Comparison of ENCODE assay signal across 12 cellular contexts in the genomic region with DNA sequence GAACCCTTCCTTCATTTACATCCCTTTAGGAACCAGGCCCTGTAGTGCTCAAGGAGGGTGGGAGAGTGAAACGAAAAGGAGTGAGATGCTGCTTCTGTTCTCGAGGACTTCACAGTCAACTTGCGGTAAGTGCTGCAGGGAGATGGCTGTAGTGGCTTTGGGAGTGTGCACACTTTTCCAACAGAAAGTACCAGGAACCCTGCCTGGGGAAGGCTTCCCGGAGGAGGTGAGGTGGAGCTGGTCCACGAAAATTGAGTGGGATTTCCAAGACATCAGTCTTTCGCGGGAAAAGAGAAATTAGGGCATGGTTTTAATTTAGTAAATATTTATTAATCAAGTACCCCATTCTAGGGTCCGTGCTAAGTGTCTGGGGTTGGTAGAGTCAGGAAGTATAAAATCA. TPM values are rescaled to one million over a fixed set of nuclear protein-coding genes. Genes with fewer than 3 reads are reported as not detected.
DNase-seq lines count a peak whose midpoint lies in the region; ATAC-seq and TF ChIP-seq lines count a peak whose summit lies in the region.
"Had no signal": no experiment of that assay in that cellular context is flagged by ENCODE, and none has a peak within 500 bp of the region (broad histone marks: within the 10 kb centered on the region; RNA-seq: fewer than 3 reads in every experiment).

No MANE protein-coding gene starts in this region.

- DNase-seq in activated T-cell treated with anti-CD3 and anti-CD28 coated beads, Interleukin-2, amount 50 U/mL, for 24 hours, result no peak
- no peak for DNase-seq in activated T-cell treated with anti-CD3 and anti-CD28 coated beads for 4 hours
- DNase-seq in WTC11 (ENCODE audit: low spot score), result no peak
- DNase-seq in fibroblast of lung (ENCODE audit: low read depth in 2 of 2), result no peak
- DNase-seq in stimulated activated naive B cell treated with anti-CD40 and anti-IgM and Interleukin-4, amounts not matched to agents 10 μg/mL and 1 μg/mL and 100 μg/mL, for 72 hours, result no peak
- no peak for DNase-seq in HPDE6-E6E7 (ENCODE audit: extremely low spot score)
- DNase-seq in GF-D8 (lab: John Stamatoyannopoulos, UW), result no peak
- DNase-seq: ACHN had no signal

- H2AFZ ChIP-seq in fibroblast of lung (ENCODE audit: low read length), result no peak overlapping the region

- no peaks in the 10 kb centered on the region for H4K20me1 ChIP-seq in fibroblast of lung (ENCODE audit: control insufficient read depth, extremely low read depth, insufficient read depth, low read length)

- ATAC-seq in WTC11, result no peak
- no peak for ATAC-seq in stimulated activated naive B cell treated with anti-CD40 and anti-IgM and Interleukin-4, amounts not matched to agents 10 μg/mL and 1 μg/mL and 100 μg/mL, for 72 hours (replicated peaks)
- ATAC-seq in GM18498 (IDR thresholded peaks at IDR 0.05; ENCODE audit: unreplicated experiment), result no peak

- peak overlapping the region; percentile 53 for H3K4me3 Mint-ChIP-seq in activated T-cell treated with anti-CD3 and anti-CD28 coated beads, Interleukin-2, amount 50 U/mL, for 24 hours
- peak overlapping the region; percentile 80 for H3K4me3 Mint-ChIP-seq in WTC11
- peak overlapping the region; percentile 68 to 70 for H3K4me3 Mint-ChIP-seq in stimulated activated naive B cell treated with anti-CD40 and anti-IgM and Interleukin-4, amounts not matched to agents 10 μg/mL and 1 μg/mL and 100 μg/mL, for 72 hours

- POLR2A ChIA-PET in WTC11 (lab: Charles Lee), result no interaction called here

- no peak overlapping the region for H3K27ac ChIP-seq in fibroblast of lung (ENCODE audit: insufficient read depth, low read length)

- peaks cover 55% of the 10 kb centered on the region for H3K4me1 Mint-ChIP-seq in activated T-cell treated with anti-CD3 and anti-CD28 coated beads, Interleukin-2, amount 50 U/mL, for 24 hours (ENCODE audit: low read depth)
- peaks cover 30% of the 10 kb centered on the region for H3K4me1 Mint-ChIP-seq in WTC11
- peaks cover 35 to 38% of the 10 kb centered on the region in 2 donors for H3K4me1 Mint-ChIP-seq in stimulated activated naive B cell treated with anti-CD40 and anti-IgM and Interleukin-4, amounts not matched to agents 10 μg/mL and 1 μg/mL and 100 μg/mL, for 72 hours

- H3K4me2 ChIP-seq in fibroblast of lung (ENCODE audit: extremely low read depth, insufficient read depth, low read length), result peak overlapping the region; percentile 73

- H3K79me2 ChIP-seq in fibroblast of lung (ENCODE audit: control insufficient read depth, insufficient read depth, low read length), result no peaks in the 10 kb centered on the region

- no peaks in the 10 kb centered on the region for H3K36me3 Mint-ChIP-seq in activated T-cell treated with anti-CD3 and anti-CD28 coated beads, Interleukin-2, amount 50 U/mL, for 24 hours (ENCODE audit: low read depth)
- no peaks in the 10 kb centered on the region for H3K36me3 Mint-ChIP-seq in WTC11
- no peaks in the 10 kb centered on the region for H3K36me3 Mint-ChIP-seq in stimulated activated naive B cell treated with anti-CD40 and anti-IgM and Interleukin-4, amounts not matched to agents 10 μg/mL and 1 μg/mL and 100 μg/mL, for 72 hours

- H3K9me3 ChIP-seq in fibroblast of lung (ENCODE audit: control insufficient read depth, insufficient read depth, low read depth, low read length), result no peaks in the 10 kb centered on the region

- CTCF ChIA-PET in WTC11 (lab: Charles Lee), result interaction anchor here (0.6 to 1.5 kb wide), 4 partner anchors 24 to 31 kb away, joined by 3 to 10 read pairs (median 4); a partner anchor contains a TSS

- no peak overlapping the region for H3K4me3 ChIP-seq in fibroblast of lung (replicated peaks in 1 of 4; ENCODE audit: control extremely low read depth in 1 of 4, insufficient read depth in 1 of 4, low read depth in 3 of 4, low read length in 4 of 4)

- peaks cover 3% of the 10 kb centered on the region for H3K4me1 ChIP-seq in fibroblast of lung (ENCODE audit: control insufficient read depth, extremely low read depth, insufficient read depth, low read length)

- H3K36me3 ChIP-seq in fibroblast of lung (ENCODE audit: control insufficient read depth, insufficient read depth, low read length), result no peaks in the 10 kb centered on the region

- peaks cover 39% of the 10 kb centered on the region for H3K27me3 ChIP-seq in fibroblast of lung (ENCODE audit: control insufficient read depth, insufficient read depth, low read length)

- TF ChIP-seq CTCF in WTC11 (IDR thresholded peaks at IDR 0.05) (no peak), fibroblast of lung (conservative IDR thresholded peaks at IDR 0.05 in 1 of 2, IDR thresholded peaks at IDR 0.05 in 1 of 2; ENCODE audit: low read depth in 1 of 2, low read length in 2 of 2) (no peak)

- no peak overlapping the region for H3K27ac Mint-ChIP-seq in activated T-cell treated with anti-CD3 and anti-CD28 coated beads, Interleukin-2, amount 50 U/mL, for 24 hours
- no peak overlapping the region for H3K27ac Mint-ChIP-seq in WTC11
- H3K27ac Mint-ChIP-seq in stimulated activated naive B cell treated with anti-CD40 and anti-IgM and Interleukin-4, amounts not matched to agents 10 μg/mL and 1 μg/mL and 100 μg/mL, for 72 hours, result peak overlapping the region; percentile 7

- H3K27me3 Mint-ChIP-seq in activated T-cell treated with anti-CD3 and anti-CD28 coated beads, Interleukin-2, amount 50 U/mL, for 24 hours, result peaks cover 50% of the 10 kb centered on the region
- H3K27me3 Mint-ChIP-seq in WTC11 (ENCODE audit: low read depth), result peaks cover 93% of the 10 kb centered on the region
- peaks cover 62 to 70% of the 10 kb centered on the region in 2 donors for H3K27me3 Mint-ChIP-seq in stimulated activated naive B cell treated with anti-CD40 and anti-IgM and Interleukin-4, amounts not matched to agents 10 μg/mL and 1 μg/mL and 100 μg/mL, for 72 hours

- H3K9ac ChIP-seq in fibroblast of lung (ENCODE audit: insufficient read depth, low read length), result no peak overlapping the region

- no peaks in the 10 kb centered on the region for H3K9me3 Mint-ChIP-seq in activated T-cell treated with anti-CD3 and anti-CD28 coated beads, Interleukin-2, amount 50 U/mL, for 24 hours
- no peaks in the 10 kb centered on the region for H3K9me3 Mint-ChIP-seq in WTC11
- H3K9me3 Mint-ChIP-seq in stimulated activated naive B cell treated with anti-CD40 and anti-IgM and Interleukin-4, amounts not matched to agents 10 μg/mL and 1 μg/mL and 100 μg/mL, for 72 hours, result no peaks in the 10 kb centered on the region

TF ChIP-seq in WTC11, 78 proteins besides CTCF, POLR2A, EP300 and RAD21:
- TF ChIP-seq, protein P1, sequence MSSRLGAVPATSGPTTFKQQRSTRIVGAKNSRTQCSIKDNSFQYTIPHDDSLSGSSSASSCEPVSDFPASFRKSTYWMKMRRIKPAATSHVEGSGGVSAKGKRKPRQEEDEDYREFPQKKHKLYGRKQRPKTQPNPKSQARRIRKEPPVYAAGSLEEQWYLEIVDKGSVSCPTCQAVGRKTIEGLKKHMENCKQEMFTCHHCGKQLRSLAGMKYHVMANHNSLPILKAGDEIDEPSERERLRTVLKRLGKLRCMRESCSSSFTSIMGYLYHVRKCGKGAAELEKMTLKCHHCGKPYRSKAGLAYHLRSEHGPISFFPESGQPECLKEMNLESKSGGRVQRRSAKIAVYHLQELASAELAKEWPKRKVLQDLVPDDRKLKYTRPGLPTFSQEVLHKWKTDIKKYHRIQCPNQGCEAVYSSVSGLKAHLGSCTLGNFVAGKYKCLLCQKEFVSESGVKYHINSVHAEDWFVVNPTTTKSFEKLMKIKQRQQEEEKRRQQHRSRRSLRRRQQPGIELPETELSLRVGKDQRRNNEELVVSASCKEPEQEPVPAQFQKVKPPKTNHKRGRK (CRISPR knock-in tag; IDR thresholded peaks at IDR 0.05; ENCODE audit: borderline replicate concordance), result no peak

RNA-seq across cellular contexts. Expression of a gene that starts 12.7 kb away (rescaled TPM):
- total RNA-seq in WTC11 (2021) (0.11 to 0.16 TPM (median 0.13 TPM) in 3 replicates), fibroblast of lung (not detected in 2 replicates)
- polyA plus RNA-seq in fibroblast of lung, result not detected in 2 replicates
- polyA plus RNA-seq in fibroblast of lung (2012), result not detected in 2 replicates
- not detected in 2 replicates for polyA minus RNA-seq in fibroblast of lung (ENCODE audit: low replicate concordance)
- total RNA-seq: endothelial cell of umbilical vein, osteoblast had no signal
- polyA plus RNA-seq: endothelial cell of umbilical vein had no signal

RNA-seq across cellular contexts. Expression of a gene that starts 24.6 kb away (rescaled TPM):
- 4.2 to 5.1 TPM (median 4.5 TPM) in 3 replicates for total RNA-seq in WTC11 (2021)
- total RNA-seq in fibroblast of lung, result not detected in 2 replicates
- polyA plus RNA-seq in fibroblast of lung, result not detected in 2 replicates
- 0.23 and 0.57 TPM in 2 replicates for polyA plus RNA-seq in fibroblast of lung (2012)
- polyA minus RNA-seq in fibroblast of lung (ENCODE audit: low replicate concordance), result not detected in 2 replicates
- total RNA-seq: endothelial cell of umbilical vein, osteoblast had no signal
- polyA plus RNA-seq: endothelial cell of umbilical vein had no signal

RNA-seq across cellular contexts. Expression of a gene that starts 33.2 kb away (rescaled TPM):
- total RNA-seq in WTC11 (2021) (25.0 to 28.4 TPM (median 27.7 TPM) in 3 replicates), fibroblast of lung (13.9 and 16.8 TPM in 2 replicates)
- polyA plus RNA-seq in fibroblast of lung, result 52.4 and 53.6 TPM in 2 replicates
- polyA plus RNA-seq in fibroblast of lung (2012), result 44.8 and 45.8 TPM in 2 replicates
- 48.6 and 56.9 TPM in 2 replicates for polyA minus RNA-seq in fibroblast of lung (ENCODE audit: low replicate concordance)

RNA-seq across cellular contexts. Expression of a gene that starts 35.8 kb away (rescaled TPM):
- total RNA-seq in WTC11 (2021) (not detected in 3 replicates), fibroblast of lung (not detected in 2 replicates)
- polyA plus RNA-seq in fibroblast of lung, result not detected in 2 replicates
- not detected in 2 replicates for polyA plus RNA-seq in fibroblast of lung (2012)
- not detected in 2 replicates for polyA minus RNA-seq in fibroblast of lung (ENCODE audit: low replicate concordance)
- total RNA-seq: endothelial cell of umbilical vein, osteoblast, urinary bladder had no signal
- polyA plus RNA-seq: endothelial cell of umbilical vein, urinary bladder had no signal

RNA-seq across cellular contexts. Expression of a gene that starts 39.1 kb away (rescaled TPM):
- total RNA-seq in WTC11 (2021) (37.7 to 39.6 TPM (median 38.8 TPM) in 3 replicates), fibroblast of lung (42.1 and 46.1 TPM in 2 replicates)
- polyA plus RNA-seq in fibroblast of lung, result 21.1 and 25.0 TPM in 2 replicates
- 29.2 and 32.4 TPM in 2 replicates for polyA plus RNA-seq in fibroblast of lung (2012)
- 28.0 and 28.3 TPM in 2 replicates for polyA minus RNA-seq in fibroblast of lung (ENCODE audit: low replicate concordance)
